ENCODE assay signal across 17 cellular contexts in the genomic region with DNA sequence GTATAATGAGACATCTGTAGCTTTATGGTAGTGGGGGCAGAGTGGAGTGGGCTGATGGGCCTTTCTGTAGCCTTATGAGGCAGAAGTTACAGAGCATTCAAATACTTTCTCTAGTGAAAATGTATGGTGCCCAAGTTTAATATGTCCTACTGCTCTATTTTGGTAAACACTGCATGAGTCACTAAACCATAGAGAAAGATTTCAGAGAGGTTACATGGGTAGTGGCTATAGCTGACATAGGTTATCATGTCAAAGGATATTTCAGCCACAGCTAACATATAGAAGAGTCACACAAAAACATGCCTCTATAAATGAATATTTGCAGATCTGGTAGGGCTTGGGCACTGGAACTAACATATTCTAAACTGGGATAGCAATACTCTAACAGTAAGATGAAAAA.
DNase-seq lines count a peak whose midpoint lies in the region; ATAC-seq, FAIRE-seq and TF ChIP-seq lines count a peak whose summit lies in the region.
"Had no signal": no experiment of that assay in that cellular context is flagged by ENCODE, and none has a peak within 500 bp of the region (broad histone marks: within the 10 kb centered on the region; RNA-seq: fewer than 3 reads in every experiment).

No MANE protein-coding gene starts in this region.

- intact Hi-C loops in activated naive CD4-positive, alpha-beta T cell treated with anti-CD3 and anti-CD28 coated beads for 36 hours (cut with micrococcal nuclease), result loop anchor here (10.0 kb wide), 2 partner anchors 307 to 843 kb away; no protein-coding TSS in a partner anchor

- no peak overlapping the region for H2BK12ac ChIP-seq in H9 (ENCODE audit: insufficient read length, low read depth, low read length)

- no peak overlapping the region for H3K4me2 ChIP-seq in H9 (ENCODE audit: insufficient read depth, insufficient read length, low read length)
- H3K4me2 ChIP-seq: GM23338 had no signal

- H3K79me1 ChIP-seq in H9 (ENCODE audit: insufficient read depth, low read depth, low read length, poor library complexity, severe bottlenecking), result no peaks in the 10 kb centered on the region

- FAIRE-seq in bronchial epithelial cell (lab: Jason Lieb, UNC), result no peak
- FAIRE-seq: G401.6, GM12892, GM19239 had no signal

- H3T11ph ChIP-seq in H9 (ENCODE audit: low read length), result no peak overlapping the region

- TF ChIP-seq CTCF in bronchial epithelial cell (IDR thresholded peaks at IDR 0.05; ENCODE audit: insufficient read depth, low read length, severe bottlenecking) (no peak), H9 (conservative IDR thresholded peaks at IDR 0.05) (no peak)

- H2BK5ac ChIP-seq in H9 (ENCODE audit: insufficient read length, low read length), result no peak overlapping the region

- no peaks in the 10 kb centered on the region for H3K36me3 Mint-ChIP-seq in activated naive CD4-positive, alpha-beta T cell treated with anti-CD3 and anti-CD28 coated beads, Interleukin-2, amount 50 U/mL, for 24 hours
- H3K36me3 Mint-ChIP-seq in activated naive CD4-positive, alpha-beta T cell treated with anti-CD3 and anti-CD28 coated beads for 36 hours (ENCODE audit: low read depth), result peaks cover 2% of the 10 kb centered on the region
- H3K36me3 Mint-ChIP-seq in activated T-helper 17 cell treated with anti-CD3 and anti-CD28 coated beads, Interleukin-2, amount 50 U/mL, for 72 hours (ENCODE audit: low read depth), result no peaks in the 10 kb centered on the region
- H3K36me3 Mint-ChIP-seq in H9 (ENCODE audit: insufficient read depth in 1 of 3, low read depth in 3 of 3), result peaks cover 0 to 1% (median 0%) of the 10 kb centered on the region in 3 experiments; a peak in 1 of 7 replicates
- H3K36me3 Mint-ChIP-seq: CD4-positive, alpha-beta memory T cell had no signal

- no peaks in the 10 kb centered on the region for H4K20me1 ChIP-seq in H9 (ENCODE audit: control insufficient read depth, insufficient read depth, insufficient read length)

- no peak overlapping the region for H3K27ac ChIP-seq in H9 (ENCODE audit: insufficient read length, low read depth, low read length)

- no peak overlapping the region for H3K56ac ChIP-seq in H9 (ENCODE audit: insufficient read length, low read depth, low read length)

- H3K9ac ChIP-seq in H9 (ENCODE audit: extremely low read depth, insufficient read length, low read length), result no peak overlapping the region

- no peaks in the 10 kb centered on the region for H3K9me3 Mint-ChIP-seq in activated naive CD4-positive, alpha-beta T cell treated with anti-CD3 and anti-CD28 coated beads, Interleukin-2, amount 50 U/mL, for 24 hours
- H3K9me3 Mint-ChIP-seq in activated naive CD4-positive, alpha-beta T cell treated with anti-CD3 and anti-CD28 coated beads for 36 hours, result peaks cover 7% of the 10 kb centered on the region
- no peaks in the 10 kb centered on the region for H3K9me3 Mint-ChIP-seq in activated T-helper 17 cell treated with anti-CD3 and anti-CD28 coated beads, Interleukin-2, amount 50 U/mL, for 72 hours
- no peaks in the 10 kb centered on the region for H3K9me3 Mint-ChIP-seq in H9
- H3K9me3 Mint-ChIP-seq: HFFc6 had no signal

- no peak overlapping the region for H4K91ac ChIP-seq in H9 (ENCODE audit: insufficient read length, low read depth, low read length)

- DNase-seq in activated naive CD4-positive, alpha-beta T cell treated with anti-CD3 and anti-CD28 coated beads for 36 hours, result no peak
- DNase-seq in bronchial epithelial cell (ENCODE audit: low read depth) (peak; percentile 13), H9 (no peak)
- DNase-seq: C1 segment of cervical spinal cord; Caco-2; CD4-positive, alpha-beta memory T cell; DMS153; DND-41; HFFc6 had no signal

- H3K27me3 ChIP-seq in bronchial epithelial cell (ENCODE audit: control insufficient read depth, insufficient read depth, low read length) (no peaks in the 10 kb centered on the region), H9 (ENCODE audit: insufficient read depth, low read length) (no peaks in the 10 kb centered on the region)

- no peak overlapping the region for H3K4me3 Mint-ChIP-seq in activated naive CD4-positive, alpha-beta T cell treated with anti-CD3 and anti-CD28 coated beads, Interleukin-2, amount 50 U/mL, for 24 hours
- H3K4me3 Mint-ChIP-seq in activated naive CD4-positive, alpha-beta T cell treated with anti-CD3 and anti-CD28 coated beads for 36 hours, result no peak overlapping the region
- H3K4me3 Mint-ChIP-seq in activated T-helper 17 cell treated with anti-CD3 and anti-CD28 coated beads, Interleukin-2, amount 50 U/mL, for 72 hours, result no peak overlapping the region
- no peak overlapping the region for H3K4me3 Mint-ChIP-seq in H9
- H3K4me3 Mint-ChIP-seq: CD4-positive, alpha-beta memory T cell; GM23338; HFFc6 had no signal

- H3K36me3 ChIP-seq in bronchial epithelial cell (ENCODE audit: control insufficient read depth, insufficient read depth, low read length), result no peaks in the 10 kb centered on the region
- H3K36me3 ChIP-seq: HAP-1 had no signal

- H4K8ac ChIP-seq in H9 (replicated peaks; ENCODE audit: insufficient read length, low read depth, low read length), result no peak overlapping the region

- peak overlapping the region; percentile 68 for H3K27ac Mint-ChIP-seq in activated naive CD4-positive, alpha-beta T cell treated with anti-CD3 and anti-CD28 coated beads, Interleukin-2, amount 50 U/mL, for 24 hours
- no peak overlapping the region for H3K27ac Mint-ChIP-seq in activated naive CD4-positive, alpha-beta T cell treated with anti-CD3 and anti-CD28 coated beads for 36 hours
- no peak overlapping the region for H3K27ac Mint-ChIP-seq in activated T-helper 17 cell treated with anti-CD3 and anti-CD28 coated beads, Interleukin-2, amount 50 U/mL, for 72 hours
- H3K27ac Mint-ChIP-seq in H9, result no peak overlapping the region
- H3K27ac Mint-ChIP-seq: GM23338, HFFc6 had no signal

- H3K23ac ChIP-seq in H9 (ENCODE audit: insufficient read length, low read depth, low read length), result no peak overlapping the region

- no peaks in the 10 kb centered on the region for H3K27me3 Mint-ChIP-seq in activated naive CD4-positive, alpha-beta T cell treated with anti-CD3 and anti-CD28 coated beads, Interleukin-2, amount 50 U/mL, for 24 hours
- H3K27me3 Mint-ChIP-seq in activated naive CD4-positive, alpha-beta T cell treated with anti-CD3 and anti-CD28 coated beads for 36 hours (ENCODE audit: low read depth), result no peaks in the 10 kb centered on the region
- H3K27me3 Mint-ChIP-seq in activated T-helper 17 cell treated with anti-CD3 and anti-CD28 coated beads, Interleukin-2, amount 50 U/mL, for 72 hours, result no peaks in the 10 kb centered on the region
- no peaks in the 10 kb centered on the region for H3K27me3 Mint-ChIP-seq in H9 (ENCODE audit: low read depth)
- H3K27me3 Mint-ChIP-seq: CD4-positive, alpha-beta memory T cell had no signal

- H3K18ac ChIP-seq in H9 (ENCODE audit: insufficient read length, low read depth, low read length), result no peak overlapping the region

- no peak overlapping the region for H2AFZ ChIP-seq in H9 (ENCODE audit: low read length)
- H2AFZ ChIP-seq: GM23338 had no signal

- no peak overlapping the region for H2BK120ac ChIP-seq in H9 (ENCODE audit: low read depth, low read length, poor library complexity, severe bottlenecking)

- no peak overlapping the region for H2BK15ac ChIP-seq in H9 (ENCODE audit: low read depth, low read length)

- no peaks in the 10 kb centered on the region for H3K9me3 ChIP-seq in H9 (ENCODE audit: control insufficient read depth, low read depth, low read length)
- H3K9me3 ChIP-seq: Caco-2, HAP-1 had no signal

- CTCF ChIA-PET in activated naive CD4-positive, alpha-beta T cell treated with anti-CD3 and anti-CD28 coated beads for 36 hours (lab: Charles Lee), result interaction anchor here (1.5 kb wide), 1 partner anchor 36 kb away, joined by 3 read pairs; no protein-coding TSS in a partner anchor

- no peak overlapping the region for H3K4ac ChIP-seq in H9 (ENCODE audit: low read depth, low read length)

- no peak overlapping the region for H2AK5ac ChIP-seq in H9 (ENCODE audit: insufficient read length, low read length)

- H3K14ac ChIP-seq in H9 (ENCODE audit: insufficient read depth, low read length), result no peak overlapping the region

- H3K4me1 ChIP-seq in H9 (ENCODE audit: insufficient read depth, low read length), result no peaks in the 10 kb centered on the region
- H3K4me1 ChIP-seq: HAP-1 had no signal

- H3K23me2 ChIP-seq in H9 (ENCODE audit: insufficient read length, low read depth, low read length, poor library complexity, severe bottlenecking), result no peaks in the 10 kb centered on the region

- no peak overlapping the region for H4K5ac ChIP-seq in H9 (ENCODE audit: insufficient read length, low read depth, low read length)

- H3K79me2 ChIP-seq in H9 (ENCODE audit: insufficient read depth, low read length), result no peaks in the 10 kb centered on the region

- no peak overlapping the region for H3K4me3 ChIP-seq in bronchial epithelial cell (ENCODE audit: low read depth, low read length)
- H3K4me3 ChIP-seq: GM23338, HAP-1 had no signal

- peaks cover 49% of the 10 kb centered on the region for H3K4me1 Mint-ChIP-seq in activated naive CD4-positive, alpha-beta T cell treated with anti-CD3 and anti-CD28 coated beads, Interleukin-2, amount 50 U/mL, for 24 hours
- peaks cover 39% of the 10 kb centered on the region for H3K4me1 Mint-ChIP-seq in activated naive CD4-positive, alpha-beta T cell treated with anti-CD3 and anti-CD28 coated beads for 36 hours (ENCODE audit: low read depth)
- peaks cover 17% of the 10 kb centered on the region for H3K4me1 Mint-ChIP-seq in activated T-helper 17 cell treated with anti-CD3 and anti-CD28 coated beads, Interleukin-2, amount 50 U/mL, for 72 hours
- no peaks in the 10 kb centered on the region for H3K4me1 Mint-ChIP-seq in H9
- H3K4me1 Mint-ChIP-seq: GM23338 had no signal

- peak; percentile 25 for ATAC-seq in activated T-helper 17 cell treated with anti-CD3 and anti-CD28 coated beads, Interleukin-2, amount 50 U/mL, for 72 hours (replicated peaks)
- no peak for ATAC-seq in GM18511 (IDR thresholded peaks at IDR 0.05; ENCODE audit: unreplicated experiment)
- ATAC-seq: GM23338 had no signal

- H2BK20ac ChIP-seq in H9 (ENCODE audit: low read depth, low read length, poor library complexity, severe bottlenecking), result no peak overlapping the region
